In the genomic region with DNA sequence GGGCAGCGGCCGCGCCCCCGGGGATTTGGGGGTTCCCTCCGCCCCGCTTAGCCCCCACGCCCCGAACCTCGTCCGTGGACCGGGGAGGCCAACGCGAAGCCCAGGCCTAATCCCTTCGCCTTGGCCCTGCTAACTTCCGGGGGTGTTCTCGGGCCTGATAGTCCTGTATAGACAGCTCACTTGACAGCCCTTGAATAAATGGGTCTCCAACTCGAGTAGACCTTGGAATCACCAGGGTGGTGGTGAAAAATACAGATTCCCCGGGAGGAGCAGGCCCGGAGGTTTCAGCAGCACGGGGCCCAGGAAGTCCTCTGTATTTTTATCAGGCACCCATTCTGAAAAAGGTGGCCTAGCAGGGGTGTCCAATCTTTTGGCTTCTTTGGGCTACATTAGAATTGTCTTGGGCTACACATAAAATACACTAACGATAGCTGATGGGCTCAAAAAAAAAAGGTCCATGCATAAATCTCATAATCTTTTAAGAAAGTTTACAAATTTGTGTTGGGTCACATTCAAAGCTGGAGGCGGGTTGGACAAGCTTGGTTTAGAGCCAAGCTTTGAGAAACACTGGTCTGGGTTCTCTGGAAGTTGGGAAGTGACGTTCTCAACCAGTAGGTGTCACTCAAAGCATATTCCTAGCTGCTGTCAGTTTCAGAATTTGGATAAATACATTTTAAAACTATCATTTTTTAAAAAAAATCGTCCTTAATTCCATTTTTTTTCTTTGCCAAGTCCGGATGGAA, we compare ENCODE assay signal across 8 cellular contexts.
DNase-seq lines count a peak whose midpoint lies in the region; ATAC-seq and TF ChIP-seq lines count a peak whose summit lies in the region.

No MANE protein-coding gene starts in this region.

- H3K27ac ChIP-seq in cingulate gyrus (ENCODE audit: low read depth, low read length): peak overlapping the region; percentile 80

- in situ Hi-C loops in GM13976 (cut with MboI; ENCODE audit: low sequenced_read_pairs, unreplicated experiment): no loop called here

- peak; percentile 40 for ATAC-seq in HG02884 (IDR thresholded peaks at IDR 0.05; ENCODE audit: unreplicated experiment)

- DNase-seq in AG09309 (ENCODE audit: low read depth) (peak; percentile 75), GM13976 (ENCODE audit: low spot score) (peak; percentile 61), NCI-H1694 (lab: John Stamatoyannopoulos, UW) (peak; percentile 88), kidney glomerular epithelial cell (lab: John Stamatoyannopoulos, UW) (peak; percentile 69)
- DNase-seq in stimulated activated CD8-positive, alpha-beta memory T cell treated with anti-CD3 and anti-CD28 coated beads, Interleukin-4, amount 100 ng/mL, for 48 hours: peak; percentile 34

- peaks cover 2% of the 10 kb centered on the region for H3K36me3 Mint-ChIP-seq in T-helper 1 cell treated with Interleukin-12 subunit alpha and Interleukin-12 subunit beta and Interleukin-4 antibody, amounts not matched to agents 30 μg/mL and 1 μg/mL, for 36 hours (ENCODE audit: low read depth)

- peaks cover 9% of the 10 kb centered on the region for H3K4me1 Mint-ChIP-seq in T-helper 1 cell treated with Interleukin-12 subunit alpha and Interleukin-12 subunit beta and Interleukin-4 antibody, amounts not matched to agents 30 μg/mL and 1 μg/mL, for 36 hours (ENCODE audit: low read depth)

- H3K4me3 Mint-ChIP-seq in T-helper 1 cell treated with Interleukin-12 subunit alpha and Interleukin-12 subunit beta and Interleukin-4 antibody, amounts not matched to agents 30 μg/mL and 1 μg/mL, for 36 hours: peak overlapping the region; percentile 73

- TF ChIP-seq CTCF in AG09309 (IDR thresholded peaks at IDR 0.05; ENCODE audit: control insufficient read depth, insufficient read depth, low read depth, low read length, missing control alignments) (peak; percentile 64), GM13976 (IDR thresholded peaks at IDR 0.05; ENCODE audit: borderline replicate concordance, control extremely low read depth, extremely low read depth, insufficient read depth, missing control alignments) (peak; percentile 58)

- peak overlapping the region; percentile 54 for H3K4me3 ChIP-seq in AG09309 (ENCODE audit: control insufficient read depth, low read depth, low read length)

- H3K9me3 Mint-ChIP-seq in T-helper 1 cell treated with Interleukin-12 subunit alpha and Interleukin-12 subunit beta and Interleukin-4 antibody, amounts not matched to agents 30 μg/mL and 1 μg/mL, for 36 hours: no peaks in the 10 kb centered on the region

- peaks cover 43% of the 10 kb centered on the region for H3K27me3 Mint-ChIP-seq in T-helper 1 cell treated with Interleukin-12 subunit alpha and Interleukin-12 subunit beta and Interleukin-4 antibody, amounts not matched to agents 30 μg/mL and 1 μg/mL, for 36 hours (ENCODE audit: low read depth)

- H3K27ac Mint-ChIP-seq in T-helper 1 cell treated with Interleukin-12 subunit alpha and Interleukin-12 subunit beta and Interleukin-4 antibody, amounts not matched to agents 30 μg/mL and 1 μg/mL, for 36 hours: peak overlapping the region; percentile 47

Comparison
In these comparisons a context has a peak if more than half of its experiments do, and no peak if none do; other contexts are left out.
1. Peak in every context shown above with its lines: DNase-seq, ATAC-seq, H3K4me3 ChIP-seq and H3K27ac ChIP-seq.
2. DNase-seq: peak in every context shown above with its lines; median percentile 88 in NCI-H1694; 75 in AG09309; 69 in kidney glomerular epithelial cell; 61 in GM13976; 34 in stimulated activated CD8-positive, alpha-beta memory T cell treated with anti-CD3 and anti-CD28 coated beads, Interleukin-4, amount 100 ng/mL, for 48 hours.